ENCODE assay signal across 8 cellular contexts in the genomic region with DNA sequence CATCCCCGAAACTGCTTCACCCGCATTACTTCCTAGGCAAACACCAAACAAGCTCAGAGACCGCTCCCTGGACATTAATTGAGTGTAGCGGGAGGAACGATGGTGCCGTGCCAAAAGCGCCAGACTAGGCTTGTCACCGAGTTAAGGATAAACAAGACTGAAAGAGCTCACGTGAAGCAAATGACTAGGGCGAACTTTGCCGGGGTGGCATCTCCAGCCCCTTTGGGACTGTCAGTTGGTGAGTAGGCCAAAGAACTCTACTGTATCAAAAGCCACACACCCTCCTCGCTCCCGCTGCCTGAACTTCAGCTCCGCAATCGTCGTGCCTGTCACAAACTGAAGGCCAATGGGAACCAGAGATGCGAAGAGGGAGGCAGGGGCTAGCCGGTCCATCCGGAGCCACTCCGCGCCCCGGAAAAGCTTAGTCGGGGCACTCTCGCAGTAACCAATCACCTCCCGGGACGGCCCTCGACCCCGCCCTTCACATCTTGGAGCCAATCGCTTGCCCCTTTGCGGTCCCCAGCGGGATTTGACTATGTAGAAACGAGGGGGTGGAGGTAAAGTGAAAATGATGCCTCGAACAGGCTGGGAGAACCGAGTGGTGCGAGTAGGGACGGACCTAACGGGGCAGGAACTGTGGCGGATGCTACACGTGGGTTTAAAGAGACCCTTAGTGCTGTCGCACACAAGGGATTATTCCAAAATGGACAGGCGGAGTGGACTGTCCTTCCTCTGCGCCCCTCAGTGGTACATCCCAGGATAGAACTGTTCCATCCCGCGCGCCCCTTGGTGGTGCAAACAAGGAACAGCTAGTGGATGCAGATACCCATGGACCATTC. TPM values are rescaled to one million over a fixed set of nuclear protein-coding genes. Genes with fewer than 3 reads are reported as not detected.
A peak's percentile ranks its signal among the peaks of the same experiment; 100 is the strongest.
DNase-seq lines count a peak whose midpoint lies in the region; ATAC-seq and TF ChIP-seq lines count a peak whose summit lies in the region.

No MANE protein-coding gene starts in this region.

- no peaks in the 10 kb centered on the region for H3K9me3 Mint-ChIP-seq in CD4-positive, CD25-positive, alpha-beta regulatory T cell
- H3K9me3 Mint-ChIP-seq in activated CD4-positive, alpha-beta memory T cell treated with anti-CD3 and anti-CD28 coated beads for 36 hours = no peaks in the 10 kb centered on the region

- H3K4me1 Mint-ChIP-seq in CD4-positive, CD25-positive, alpha-beta regulatory T cell = peaks cover 0 to 23% (median 6%) of the 10 kb centered on the region in 4 donors
- H3K4me1 Mint-ChIP-seq in activated CD4-positive, alpha-beta memory T cell treated with anti-CD3 and anti-CD28 coated beads for 36 hours (ENCODE audit: low read depth) = peaks cover 18% of the 10 kb centered on the region

- H3K4me3 ChIP-seq in CD4-positive, CD25-positive, alpha-beta regulatory T cell (ENCODE audit: low read depth, low read length) = peak overlapping the region; percentile 89
- H3K4me3 ChIP-seq in duodenal mucosa (ENCODE audit: low read depth in 1 of 2, low read length in 2 of 2) = peak overlapping the region; percentile 84 to 92
- H3K4me3 ChIP-seq in lower leg skin (ENCODE audit: low read depth, poor library complexity, severe bottlenecking) = peak overlapping the region; percentile 25

- CTCF ChIA-PET in activated CD4-positive, alpha-beta memory T cell treated with anti-CD3 and anti-CD28 coated beads for 36 hours (lab: Charles Lee) = interaction anchor here (0.8 to 1.7 kb wide), 7 partner anchors 9 to 427 kb away, joined by 3 to 7 read pairs (median 4); a partner anchor contains a TSS

- TF ChIP-seq POLR2A in lower leg skin (IDR thresholded peaks at IDR 0.05) = no peak

- H3K4me1 ChIP-seq in CD4-positive, CD25-positive, alpha-beta regulatory T cell (ENCODE audit: control insufficient read depth, insufficient read depth, low read length, poor library complexity, severe bottlenecking) = peaks cover 9% of the 10 kb centered on the region
- peaks cover 9 to 10% of the 10 kb centered on the region in 2 donors for H3K4me1 ChIP-seq in duodenal mucosa (ENCODE audit: control insufficient read depth in 1 of 2, insufficient read depth in 2 of 2, low read length in 2 of 2)

- POLR2A ChIA-PET in activated CD4-positive, alpha-beta memory T cell treated with anti-CD3 and anti-CD28 coated beads for 36 hours (lab: Charles Lee) = interaction anchor here (1.1 kb wide), 1 partner anchor 60 kb away, joined by 3 read pairs; no protein-coding TSS in a partner anchor

- H3K36me3 Mint-ChIP-seq in CD4-positive, CD25-positive, alpha-beta regulatory T cell = no peaks in the 10 kb centered on the region
- H3K36me3 Mint-ChIP-seq in activated CD4-positive, alpha-beta memory T cell treated with anti-CD3 and anti-CD28 coated beads for 36 hours = no peaks in the 10 kb centered on the region

- no peaks in the 10 kb centered on the region for H3K36me3 ChIP-seq in CD4-positive, CD25-positive, alpha-beta regulatory T cell (ENCODE audit: control insufficient read depth, insufficient read depth, low read length)
- no peaks in the 10 kb centered on the region for H3K36me3 ChIP-seq in duodenal mucosa (ENCODE audit: control insufficient read depth in 1 of 2, insufficient read depth in 2 of 2, low read length in 2 of 2)

- peak; percentile 86 to 96 (median 93) for DNase-seq in CD4-positive, CD25-positive, alpha-beta regulatory T cell
- DNase-seq in NCI-H774 (lab: John Stamatoyannopoulos, UW) (peak; percentile 88), lower leg skin (ENCODE audit: low spot score in 2 of 2) (peak; percentile 92 to 98)
- DNase-seq in activated CD4-positive, alpha-beta memory T cell treated with anti-CD3 and anti-CD28 coated beads for 36 hours = peak; percentile 95
- DNase-seq in stimulated activated CD4-positive, alpha-beta T cell treated with anti-CD3 and anti-CD28 coated beads, Interleukin-4, amount 100 ng/mL, for 48 hours (ENCODE audit: low read depth in 2 of 2) = peak; percentile 74 to 86

- H3K27ac ChIP-seq in CD4-positive, CD25-positive, alpha-beta regulatory T cell (ENCODE audit: insufficient read depth, low read length, poor library complexity, severe bottlenecking) = peak overlapping the region; percentile 85
- H3K27ac ChIP-seq in duodenal mucosa (ENCODE audit: low read depth, low read length) = peak overlapping the region; percentile 87

- peak; percentile 97 for ATAC-seq in CD4-positive, CD25-positive, alpha-beta regulatory T cell (ENCODE audit: low read depth in 2 of 2)
- ATAC-seq in GM19397 (IDR thresholded peaks at IDR 0.05; ENCODE audit: unreplicated experiment) (peak; percentile 98), HG03571 (IDR thresholded peaks at IDR 0.05; ENCODE audit: unreplicated experiment) (peak; percentile 97)

- TF ChIP-seq CTCF in lower leg skin (IDR thresholded peaks at IDR 0.05) = peak in 1 of 3 donors; percentile 83

- peaks cover 4% of the 10 kb centered on the region for H3K27me3 Mint-ChIP-seq in CD4-positive, CD25-positive, alpha-beta regulatory T cell
- no peaks in the 10 kb centered on the region for H3K27me3 Mint-ChIP-seq in activated CD4-positive, alpha-beta memory T cell treated with anti-CD3 and anti-CD28 coated beads for 36 hours

- H3K27me3 ChIP-seq in CD4-positive, CD25-positive, alpha-beta regulatory T cell (ENCODE audit: control insufficient read depth, insufficient read depth, low read length) = no peaks in the 10 kb centered on the region
- H3K27me3 ChIP-seq in duodenal mucosa (ENCODE audit: control insufficient read depth in 1 of 2, insufficient read depth in 2 of 2, low read length in 2 of 2) = peaks cover 0 to under 1% of the 10 kb centered on the region in 2 donors

- H3K27ac Mint-ChIP-seq in CD4-positive, CD25-positive, alpha-beta regulatory T cell = peak overlapping the region; percentile 97 to 100 (median 98)
- H3K27ac Mint-ChIP-seq in activated CD4-positive, alpha-beta memory T cell treated with anti-CD3 and anti-CD28 coated beads for 36 hours = peak overlapping the region; percentile 98

- peak overlapping the region; percentile 85 to 95 (median 92) for H3K4me3 Mint-ChIP-seq in CD4-positive, CD25-positive, alpha-beta regulatory T cell
- H3K4me3 Mint-ChIP-seq in activated CD4-positive, alpha-beta memory T cell treated with anti-CD3 and anti-CD28 coated beads for 36 hours = peak overlapping the region; percentile 94

- intact Hi-C loops in activated CD4-positive, alpha-beta memory T cell treated with anti-CD3 and anti-CD28 coated beads for 36 hours (cut with micrococcal nuclease) = loop anchor here (5.0 kb wide), 2 partner anchors 97 to 1812 kb away; a partner anchor contains a TSS
- intact Hi-C loops in lower leg skin (cut with DNase I; ENCODE audit: low total_unique reads) = no loop called here

- peak overlapping the region; percentile 70 to 85 for H3K9ac ChIP-seq in duodenal mucosa (ENCODE audit: low read depth in 1 of 2, low read length in 2 of 2)

- H3K9me3 ChIP-seq in CD4-positive, CD25-positive, alpha-beta regulatory T cell (ENCODE audit: control insufficient read depth in 2 of 2, low read length in 2 of 2) = no peaks in the 10 kb centered on the region
- no peaks in the 10 kb centered on the region for H3K9me3 ChIP-seq in duodenal mucosa (ENCODE audit: control insufficient read depth in 1 of 2, low read length in 2 of 2)

- 0 to 34% methylated on average over 30 to 45 of the region's 45 CpGs for WGBS in lower leg skin, 2 donors

RNA-seq across cellular contexts. Expression of a gene that starts 37.0 kb away (rescaled TPM):
- total RNA-seq in CD4-positive, CD25-positive, alpha-beta regulatory T cell = 20.0 TPM
- polyA plus RNA-seq in CD4-positive, CD25-positive, alpha-beta regulatory T cell = 1 to 10 TPM; 3.3 to 7.0 (median 3.6) TPM
- 10 to 100 TPM; 19.0 to 19.5 TPM for total RNA-seq in activated CD4-positive, alpha-beta memory T cell treated with anti-CD3 and anti-CD28 coated beads for 36 hours
- total RNA-seq in lower leg skin = 10 to 100 TPM; 12.7 to 19.1 (median 16.5) TPM

RNA-seq across cellular contexts. Expression of a gene that starts 53.2 kb away (rescaled TPM):
- not detected for total RNA-seq in CD4-positive, CD25-positive, alpha-beta regulatory T cell
- polyA plus RNA-seq in CD4-positive, CD25-positive, alpha-beta regulatory T cell = not detected
- not detected for total RNA-seq in activated CD4-positive, alpha-beta memory T cell treated with anti-CD3 and anti-CD28 coated beads for 36 hours
- total RNA-seq in lower leg skin = under 1 TPM; 0.23 to 0.88 (median 0.49) TPM

Comparison
In these comparisons a context has a peak if more than half of its experiments do, and no peak if none do; other contexts are left out.
1. Peak in every context shown above with its lines: DNase-seq, ATAC-seq, H3K4me3 ChIP-seq and H3K27ac ChIP-seq.
2. H3K4me3 ChIP-seq: peak in every context shown above with its lines; median percentile 89 in CD4-positive, CD25-positive, alpha-beta regulatory T cell; 88 in duodenal mucosa; 25 in lower leg skin.